Comparison of ENCODE assay signal across 8 cellular contexts in genomic region chr5:148687427-148687826, GRCh38. TPM values are rescaled to one million over a fixed set of nuclear protein-coding genes. Genes with fewer than 3 reads are reported as not detected.
DNase-seq lines count a peak whose midpoint lies in the region; ATAC-seq, FAIRE-seq and TF ChIP-seq lines count a peak whose summit lies in the region.
"Had no signal": no experiment of that assay in that cellular context is flagged by ENCODE, and none has a peak within 500 bp of the region (broad histone marks: within the 10 kb centered on the region; RNA-seq: fewer than 3 reads in every experiment).

No MANE protein-coding gene starts in this region.

- DNase-seq in GM18507 (ENCODE audit: extremely low spot score, insufficient read length, low read depth): no peak
- peak; percentile 80 for DNase-seq in GM23338 (ENCODE audit: low spot score)
- peak; percentile 58 for DNase-seq in KBM-7
- no peak for DNase-seq in astrocyte of the cerebellum (ENCODE audit: low read depth)
- DNase-seq in non-pigmented ciliary epithelial cell (ENCODE audit: low read depth): peak; percentile 3
- DNase-seq in hippocampal formation (lab: John Stamatoyannopoulos, UW): no peak

- H3F3A ChIP-seq in GM23338 (replicated peaks; ENCODE audit: low read depth): no peaks in the 10 kb centered on the region

- no peaks in the 10 kb centered on the region for H3K9me2 ChIP-seq in GM23338 (ENCODE audit: insufficient read depth)

- H3K4me3 Mint-ChIP-seq in GM23338: no peak overlapping the region
- H3K4me3 Mint-ChIP-seq: activated naive CD8-positive, alpha-beta T cell had no signal

- H3K4me2 ChIP-seq in GM23338: no peak overlapping the region

- H3K4me3 ChIP-seq in GM23338 (no peak overlapping the region), astrocyte of the cerebellum (ENCODE audit: low read depth, low read length) (no peak overlapping the region)

- no peaks in the 10 kb centered on the region for H3K4me1 ChIP-seq in GM23338 (ENCODE audit: insufficient read depth)

- H3K27me3 Mint-ChIP-seq in GM23338 (ENCODE audit: insufficient read depth, low read depth, poor library complexity): peaks cover 5% of the 10 kb centered on the region

- peaks cover 5% of the 10 kb centered on the region; the same call in 2 of the 3 replicates for H3K9me3 Mint-ChIP-seq in GM23338

- ATAC-seq in GM23338: peak; percentile 99
- ATAC-seq in HG02970 (IDR thresholded peaks at IDR 0.05; ENCODE audit: low FRiP score, unreplicated experiment): no peak

- no peak overlapping the region for H3K27ac ChIP-seq in GM23338 (ENCODE audit: low read depth)

- no peaks in the 10 kb centered on the region for H3K79me2 ChIP-seq in GM23338 (replicated peaks; ENCODE audit: insufficient read depth)

- in situ Hi-C loops in KBM-7 (cut with MboI; ENCODE audit: low pct_unique_long_range_greater_than_20kb, low sequenced_read_pairs): no loop called here
- in situ Hi-C loops in astrocyte of the cerebellum (cut with HindIII; ENCODE audit: low sequenced_read_pairs): no loop called here

- H4K20me1 ChIP-seq in GM23338 (replicated peaks; ENCODE audit: insufficient read depth): no peaks in the 10 kb centered on the region

- no peaks in the 10 kb centered on the region for H3K27me3 ChIP-seq in GM23338 (ENCODE audit: insufficient read depth)

- no peaks in the 10 kb centered on the region for H3K36me3 ChIP-seq in GM23338 (ENCODE audit: insufficient read depth)

- H3K4me1 Mint-ChIP-seq in GM23338: peaks cover 4% of the 10 kb centered on the region; the same call in 2 of the 3 replicates

- H3K36me3 Mint-ChIP-seq in GM23338 (ENCODE audit: low read depth): no peaks in the 10 kb centered on the region

- H2AFZ ChIP-seq in GM23338: no peak overlapping the region

- TF ChIP-seq CTCF in GM23338 (conservative IDR thresholded peaks at IDR 0.05; ENCODE audit: low read depth in 2 of 2): peak; percentile 88 to 93
- TF ChIP-seq CTCF in astrocyte of the cerebellum (IDR thresholded peaks at IDR 0.05; ENCODE audit: low read depth, low read length, missing control alignments): peak; percentile 37

- FAIRE-seq in GM18507 (lab: Jason Lieb, UNC): peak; percentile 74

- H3K27ac Mint-ChIP-seq in GM23338: no peak overlapping the region
- H3K27ac Mint-ChIP-seq: activated naive CD8-positive, alpha-beta T cell had no signal

TF ChIP-seq in GM23338, 12 proteins besides CTCF, POLR2A, EP300 and RAD21:
- TF ChIP-seq ZNF462 (CRISPR knock-in tag; IDR thresholded peaks at IDR 0.05): no peak
- TF ChIP-seq NANOG (IDR thresholded peaks at IDR 0.05; ENCODE audit: borderline replicate concordance): no peak
- no peak for TF ChIP-seq CREB1 (CRISPR knock-in tag; IDR thresholded peaks at IDR 0.05; ENCODE audit: low read depth)
- TF ChIP-seq, protein P1, sequence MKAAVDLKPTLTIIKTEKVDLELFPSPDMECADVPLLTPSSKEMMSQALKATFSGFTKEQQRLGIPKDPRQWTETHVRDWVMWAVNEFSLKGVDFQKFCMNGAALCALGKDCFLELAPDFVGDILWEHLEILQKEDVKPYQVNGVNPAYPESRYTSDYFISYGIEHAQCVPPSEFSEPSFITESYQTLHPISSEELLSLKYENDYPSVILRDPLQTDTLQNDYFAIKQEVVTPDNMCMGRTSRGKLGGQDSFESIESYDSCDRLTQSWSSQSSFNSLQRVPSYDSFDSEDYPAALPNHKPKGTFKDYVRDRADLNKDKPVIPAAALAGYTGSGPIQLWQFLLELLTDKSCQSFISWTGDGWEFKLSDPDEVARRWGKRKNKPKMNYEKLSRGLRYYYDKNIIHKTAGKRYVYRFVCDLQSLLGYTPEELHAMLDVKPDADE (IDR thresholded peaks at IDR 0.05): no peak
- TF ChIP-seq POLR2AphosphoS5 (IDR thresholded peaks at IDR 0.05; ENCODE audit: low read depth): no peak
- TF ChIP-seq JUNB (IDR thresholded peaks at IDR 0.05; ENCODE audit: unreplicated experiment): no peak

RNA-seq across cellular contexts. Expression of gene HTR4, which starts 33.1 kb away (rescaled TPM):
- total RNA-seq in GM23338 (2014; rRNA removed; shearing (Covaris generic)): 0.10 TPM in 1 of 2 replicates, not detected in the other
- not detected in 2 replicates for polyA plus RNA-seq in GM23338 (2016; fragmentation: Nextera tagmentation; extraction: Ambion mirVana)

Comparison
In these comparisons a context has a peak if more than half of its experiments do, and no peak if none do; other contexts are left out.
1. DNase-seq: peak in GM23338 (single experiment), KBM-7 (single experiment) and non-pigmented ciliary epithelial cell (single experiment); none in GM18507 (single experiment), astrocyte of the cerebellum (single experiment) and hippocampal formation (0 of 2).